ENCODE assay signal across 11 cellular contexts in the genomic region with DNA sequence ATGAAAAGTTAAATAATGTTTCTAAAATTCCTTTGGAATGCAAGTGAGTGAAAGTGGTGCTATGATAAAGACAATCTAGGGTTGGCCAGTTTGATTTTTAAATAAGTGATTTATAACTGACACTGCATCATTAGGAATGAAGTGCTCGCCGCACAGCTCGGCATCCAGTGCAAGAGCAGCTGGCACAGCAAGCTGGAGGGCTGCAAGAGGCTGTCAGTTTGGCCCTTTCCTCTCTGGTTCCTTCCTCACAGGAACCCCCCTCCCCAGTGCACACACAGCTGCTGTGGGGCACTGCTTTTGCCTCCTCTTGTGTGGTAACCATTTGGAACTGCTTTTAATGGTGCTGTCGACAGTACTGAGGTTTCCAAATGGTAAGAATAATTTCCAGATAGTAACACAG. TPM values are rescaled to one million over a fixed set of nuclear protein-coding genes. Genes with fewer than 3 reads are reported as not detected.
DNase-seq lines count a peak whose midpoint lies in the region; ATAC-seq, FAIRE-seq and TF ChIP-seq lines count a peak whose summit lies in the region.
"Had no signal": no experiment of that assay in that cellular context is flagged by ENCODE, and none has a peak within 500 bp of the region (broad histone marks: within the 10 kb centered on the region; RNA-seq: fewer than 3 reads in every experiment).

No MANE protein-coding gene starts in this region.

- ATAC-seq in HCT116 (no peak), memory B cell (ENCODE audit: low read depth) (no peak), HG03469 (IDR thresholded peaks at IDR 0.05; ENCODE audit: unreplicated experiment) (no peak), HG02588 (IDR thresholded peaks at IDR 0.05; ENCODE audit: unreplicated experiment) (no peak)
- ATAC-seq: K562; Right ventricle myocardium inferior; stimulated activated naive CD8-positive, alpha-beta T cell treated with anti-CD3 and anti-CD28 coated beads, Interleukin-15, Interleukin-2, amounts not matched to agents 100 U/mL and 50 U/mL, for 24 hours had no signal

- peak overlapping the region; percentile 80; the same call in 1 of the 2 replicates for H3K27ac ChIP-seq in HCT116 (ENCODE audit: low read depth, low read length)

- H3K9me3 Mint-ChIP-seq in memory B cell = no peaks in the 10 kb centered on the region
- peaks cover 0 to 2% (median 0%) of the 10 kb centered on the region in 7 donors for H3K9me3 Mint-ChIP-seq in CD14-positive monocyte

- POLR2A ChIA-PET in HCT116 (lab: Charles Lee) = interaction anchor here (0.6 to 3.6 kb wide), 5 partner anchors 10 to 122 kb away, joined by 3 to 23 read pairs (median 3); a partner anchor contains a TSS

- peak; percentile 8 for FAIRE-seq in RCC 7860 (lab: Jason Lieb, UNC)
- FAIRE-seq: K562 had no signal

- no peaks in the 10 kb centered on the region for H4K20me1 ChIP-seq in HCT116 (ENCODE audit: insufficient read depth)

- H3K9me2 ChIP-seq in HCT116 (ENCODE audit: insufficient read depth) = no peaks in the 10 kb centered on the region

- H3K27me3 Mint-ChIP-seq in memory B cell (no peaks in the 10 kb centered on the region), CD14-positive monocyte (ENCODE audit: low read depth in 3 of 3) (peaks cover 0 to 3% (median 2%) of the 10 kb centered on the region in 3 donors)

- TF ChIP-seq CTCF in AG10803 (conservative IDR thresholded peaks at IDR 0.05; ENCODE audit: low read length) (no peak), HCT116 (IDR thresholded peaks at IDR 0.05 in 2 of 3, conservative IDR thresholded peaks at IDR 0.05 in 1 of 3; ENCODE audit: borderline replicate concordance in 1 of 3, insufficient read depth in 1 of 3, low read depth in 2 of 3, low read length in 2 of 3) (no peak), CD14-positive monocyte (IDR thresholded peaks at IDR 0.05) (no peak)

- H3K27ac Mint-ChIP-seq in memory B cell = peak overlapping the region; percentile 88
- peak overlapping the region in 1 of 7 donors; percentile 86 for H3K27ac Mint-ChIP-seq in CD14-positive monocyte

- H3K9me3 ChIP-seq in HCT116 (ENCODE audit: control insufficient read depth in 1 of 2, insufficient read depth in 1 of 2, low read depth in 1 of 2, low read length in 2 of 2) = no peaks in the 10 kb centered on the region

- DNase-seq in AG10803 (ENCODE audit: low read depth) (peak; percentile 44), HCT116 (ENCODE audit: low read depth, low spot score) (no peak), RCC 7860 (ENCODE audit: low spot score) (no peak), memory B cell (ENCODE audit: low spot score in 2 of 2) (no peak), activated gamma-delta T cell (lab: John Stamatoyannopoulos, UW) (no peak), CD14-positive monocyte (ENCODE audit: low spot score) (no peak)
- DNase-seq: stimulated activated naive CD8-positive, alpha-beta T cell treated with anti-CD3 and anti-CD28 coated beads, Interleukin-15, Interleukin-2, amounts not matched to agents 100 U/mL and 50 U/mL, for 24 hours had no signal

- H3K79me2 ChIP-seq in HCT116 (ENCODE audit: insufficient read depth, low read length) = no peaks in the 10 kb centered on the region

- peaks cover 39 to 74% of the 10 kb centered on the region in 2 experiments for H3K4me1 ChIP-seq in HCT116 (ENCODE audit: control insufficient read depth in 1 of 2, insufficient read depth in 2 of 2, low read length in 2 of 2)

- TF ChIP-seq POLR2A in HCT116 (IDR thresholded peaks at IDR 0.05; ENCODE audit: borderline replicate concordance, extremely low read depth, insufficient read depth, insufficient read length) = no peak

- H3K9ac ChIP-seq in HCT116 (ENCODE audit: low read length) = peak overlapping the region; percentile 71

- H3K4me3 Mint-ChIP-seq in memory B cell = no peak overlapping the region
- H3K4me3 Mint-ChIP-seq in CD14-positive monocyte = no peak overlapping the region

- intact Hi-C loops in HCT116 (cut with micrococcal nuclease) = loop anchor here (2.0 kb wide), 1 partner anchor 47 kb away; no protein-coding TSS in a partner anchor
- intact Hi-C loops in CD14-positive monocyte (cut with micrococcal nuclease) = loop anchor here in 1 of 2 donors (5.0 kb wide), 1 partner anchor 155 kb away; no protein-coding TSS in a partner anchor

- no peaks in the 10 kb centered on the region for H3K36me3 ChIP-seq in HCT116 (ENCODE audit: control insufficient read depth in 1 of 2, insufficient read depth in 2 of 2, low read length in 2 of 2)

- H3K4me1 Mint-ChIP-seq in memory B cell = peaks cover 24% of the 10 kb centered on the region
- peaks cover 17% of the 10 kb centered on the region for H3K4me1 Mint-ChIP-seq in CD14-positive monocyte

- peak overlapping the region; percentile 74 for H3K4me2 ChIP-seq in HCT116 (ENCODE audit: low read length)

- H3K4me3 ChIP-seq in AG10803 (ENCODE audit: low read length) (no peak overlapping the region), HCT116 (replicated peaks in 1 of 2; ENCODE audit: low read depth in 1 of 2, low read length in 2 of 2) (peak overlapping the region in 1 of 2 experiments; percentile 45; a peak in 2 of 4 replicates)
- H3K4me3 ChIP-seq: K562 had no signal

- H3K27me3 ChIP-seq in HCT116 (ENCODE audit: insufficient read depth, low read length) = no peaks in the 10 kb centered on the region

- BruUV-seq in HCT116 (replicated peaks; lab: Mats Ljungman, UMichigan) = no TSS peak

- TF ChIP-seq RAD21 in HCT116 (IDR thresholded peaks at IDR 0.05; ENCODE audit: low read depth) = no peak

- CTCF ChIA-PET in HCT116 (lab: Charles Lee) = interaction anchor here (1.0 to 1.4 kb wide), 4 partner anchors 11 to 122 kb away, joined by 3 to 8 read pairs (median 4); no protein-coding TSS in a partner anchor

- RAD21 ChIA-PET in HCT116 (lab: Charles Lee; ENCODE audit: low non-redundant PET in 1 of 2, low total read pairs in 2 of 2, uncharacterized antibody in 2 of 2, unreplicated experiment in 2 of 2) = no interaction called here

- H3K36me3 Mint-ChIP-seq in memory B cell (no peaks in the 10 kb centered on the region), CD14-positive monocyte (no peaks in the 10 kb centered on the region)

- H2AFZ ChIP-seq in HCT116 (ENCODE audit: low read depth, low read length, poor library complexity, severe bottlenecking) = no peak overlapping the region

TF ChIP-seq in HCT116, 20 proteins besides CTCF, POLR2A, EP300 and RAD21:
- TF ChIP-seq, protein P1, sequence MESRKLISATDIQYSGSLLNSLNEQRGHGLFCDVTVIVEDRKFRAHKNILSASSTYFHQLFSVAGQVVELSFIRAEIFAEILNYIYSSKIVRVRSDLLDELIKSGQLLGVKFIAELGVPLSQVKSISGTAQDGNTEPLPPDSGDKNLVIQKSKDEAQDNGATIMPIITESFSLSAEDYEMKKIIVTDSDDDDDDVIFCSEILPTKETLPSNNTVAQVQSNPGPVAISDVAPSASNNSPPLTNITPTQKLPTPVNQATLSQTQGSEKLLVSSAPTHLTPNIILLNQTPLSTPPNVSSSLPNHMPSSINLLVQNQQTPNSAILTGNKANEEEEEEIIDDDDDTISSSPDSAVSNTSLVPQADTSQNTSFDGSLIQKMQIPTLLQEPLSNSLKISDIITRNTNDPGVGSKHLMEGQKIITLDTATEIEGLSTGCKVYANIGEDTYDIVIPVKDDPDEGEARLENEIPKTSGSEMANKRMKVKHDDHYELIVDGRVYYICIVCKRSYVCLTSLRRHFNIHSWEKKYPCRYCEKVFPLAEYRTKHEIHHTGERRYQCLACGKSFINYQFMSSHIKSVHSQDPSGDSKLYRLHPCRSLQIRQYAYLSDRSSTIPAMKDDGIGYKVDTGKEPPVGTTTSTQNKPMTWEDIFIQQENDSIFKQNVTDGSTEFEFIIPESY (IDR thresholded peaks at IDR 0.05; ENCODE audit: extremely low read depth, insufficient replicate concordance, low read length) = no peak
- no peak for TF ChIP-seq YY1 (IDR thresholded peaks at IDR 0.05; ENCODE audit: extremely low read depth, insufficient replicate concordance, low read depth, low read length)
- TF ChIP-seq, protein P2, sequence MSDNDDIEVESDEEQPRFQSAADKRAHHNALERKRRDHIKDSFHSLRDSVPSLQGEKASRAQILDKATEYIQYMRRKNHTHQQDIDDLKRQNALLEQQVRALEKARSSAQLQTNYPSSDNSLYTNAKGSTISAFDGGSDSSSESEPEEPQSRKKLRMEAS (IDR thresholded peaks at IDR 0.05) = no peak
- no peak for TF ChIP-seq SP1 (IDR thresholded peaks at IDR 0.05; ENCODE audit: low read depth)
- TF ChIP-seq TCF7L2 (IDR thresholded peaks at IDR 0.05; ENCODE audit: borderline replicate concordance, extremely low read depth, insufficient read depth, insufficient read length) = no peak

RNA-seq across cellular contexts. Expression of a gene that starts 10.4 kb away (rescaled TPM):
- total RNA-seq in HCT116 (2021; ENCODE audit: unreplicated experiment) = 24.5 TPM
- polyA plus RNA-seq in HCT116 (2012) = 43.6 and 47.9 TPM in 2 replicates
- under 1 TPM in 1 of 2 donors, not detected in 1; 0.05 TPM for polyA plus RNA-seq in CD14-positive monocyte
